In the genomic region with DNA sequence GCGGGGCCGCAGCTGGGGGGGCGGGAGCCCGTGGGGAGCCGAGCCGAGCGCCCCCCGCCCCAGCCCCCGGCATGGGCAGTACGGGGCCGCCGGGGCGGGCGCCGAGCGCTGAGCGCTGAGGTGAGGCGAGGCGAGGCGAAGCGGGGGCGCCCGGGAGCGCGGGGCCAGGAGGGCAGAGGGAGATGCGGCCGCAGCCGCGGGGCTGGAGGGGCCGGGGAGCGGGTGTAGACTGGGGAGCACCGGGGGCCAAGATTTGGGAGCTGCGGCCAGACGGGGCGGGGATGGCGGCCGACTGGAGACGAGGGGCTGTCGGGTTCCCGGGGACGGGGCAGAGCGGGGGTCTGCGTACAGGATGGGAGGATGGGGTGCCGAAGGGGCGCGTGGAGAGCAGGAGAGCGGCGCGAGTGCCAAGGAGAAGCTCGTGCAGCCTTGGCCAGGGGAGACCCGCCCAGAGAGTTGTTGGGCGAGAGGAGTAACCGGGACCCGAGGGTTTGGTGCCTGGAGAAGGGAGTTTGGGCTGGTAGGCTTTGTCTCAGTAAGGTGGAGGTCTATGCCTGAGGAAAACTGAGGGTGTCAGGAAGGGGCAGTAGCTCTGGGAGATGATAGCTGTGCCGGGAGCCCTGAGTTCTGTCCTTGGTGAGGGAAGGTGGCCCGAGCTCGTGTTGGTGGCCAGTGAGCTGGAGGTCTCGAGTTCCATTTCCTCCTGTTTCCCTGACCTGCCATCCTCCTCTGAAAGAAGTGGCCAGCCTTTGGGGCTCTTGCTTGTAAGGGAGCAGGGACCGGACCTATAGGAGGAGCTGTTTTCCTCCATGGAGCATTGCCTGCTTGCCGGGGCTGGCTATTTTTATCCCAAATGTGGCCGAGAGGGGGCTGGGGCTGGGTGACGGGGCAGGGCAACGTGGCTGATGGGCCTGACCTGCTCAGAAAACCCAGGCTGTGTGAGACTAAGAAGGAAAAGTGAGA, we compare ENCODE assay signal across 8 cellular contexts. TPM values are rescaled to one million over a fixed set of nuclear protein-coding genes. Genes with fewer than 3 reads are reported as not detected.
DNase-seq lines count a peak whose midpoint lies in the region; ATAC-seq and TF ChIP-seq lines count a peak whose summit lies in the region.

No MANE protein-coding gene starts in this region.

- intact Hi-C loops in dorsolateral prefrontal cortex (cut with DNase I) = loop anchor here (2.0 to 10.0 kb wide), 5 partner anchors 54 to 229 kb away; a partner anchor contains a TSS

- ATAC-seq in GM21526 (IDR thresholded peaks at IDR 0.05; ENCODE audit: low FRiP score, unreplicated experiment) = no peak

- H3K36me3 Mint-ChIP-seq in T-helper 2 cell treated with Interferon-gamma antibody and Interleukin-4, amounts not matched to agents 5 μg/mL and 100 μg/mL, for 36 hours (ENCODE audit: low read depth) = peaks cover 15% of the 10 kb centered on the region

- DNase-seq in NCI-H2171 treated with DMSO at 0.1 percent for 48 hours (lab: John Stamatoyannopoulos, UW) = peak; percentile 35
- no peak for DNase-seq in NCI-H2171 (lab: John Stamatoyannopoulos, UW)
- peak; percentile 99 for DNase-seq in HuH-7.5 (ENCODE audit: low spot score)
- DNase-seq in T-helper 2 cell treated with Interferon-gamma antibody and Interleukin-4, amounts not matched to agents 5 μg/mL and 100 μg/mL, for 36 hours (ENCODE audit: low spot score) = no peak
- peak in 9 of 10 donors; percentile 28 to 73 (median 58) for DNase-seq in dorsolateral prefrontal cortex
- DNase-seq in left kidney (ENCODE audit: low read depth, low spot score) = peak; percentile 87
- peak; percentile 73 for DNase-seq in stimulated activated CD4-positive, alpha-beta T cell treated with anti-CD3 and anti-CD28 coated beads, Interleukin-15, amount 100 ng/mL, for 24 hours

- peak overlapping the region; percentile 63 to 89 (median 77) for H3K4me3 ChIP-seq in dorsolateral prefrontal cortex

- peak overlapping the region; percentile 99 for H3K4me3 Mint-ChIP-seq in T-helper 2 cell treated with Interferon-gamma antibody and Interleukin-4, amounts not matched to agents 5 μg/mL and 100 μg/mL, for 36 hours

- H3K27ac ChIP-seq in dorsolateral prefrontal cortex = peak overlapping the region in 58 of 59 donors; percentile 74 to 96 (median 89)

- H3K27ac Mint-ChIP-seq in T-helper 2 cell treated with Interferon-gamma antibody and Interleukin-4, amounts not matched to agents 5 μg/mL and 100 μg/mL, for 36 hours = peak overlapping the region; percentile 87

- H3K4me1 Mint-ChIP-seq in T-helper 2 cell treated with Interferon-gamma antibody and Interleukin-4, amounts not matched to agents 5 μg/mL and 100 μg/mL, for 36 hours (ENCODE audit: low read depth) = peaks cover 50% of the 10 kb centered on the region

- H3K27me3 ChIP-seq in dorsolateral prefrontal cortex = no peaks in the 10 kb centered on the region

- peaks cover 25% of the 10 kb centered on the region for H3K27me3 Mint-ChIP-seq in T-helper 2 cell treated with Interferon-gamma antibody and Interleukin-4, amounts not matched to agents 5 μg/mL and 100 μg/mL, for 36 hours (ENCODE audit: low read depth)

- TF ChIP-seq CTCF in dorsolateral prefrontal cortex (IDR thresholded peaks at IDR 0.05 in 54 of 56, conservative IDR thresholded peaks at IDR 0.05 in 2 of 56; ENCODE audit: low read depth in 1 of 56, partially characterized antibody in 56 of 56) = peak in 54 of 56 donors; percentile 8 to 63 (median 48)

- H3K9me3 Mint-ChIP-seq in T-helper 2 cell treated with Interferon-gamma antibody and Interleukin-4, amounts not matched to agents 5 μg/mL and 100 μg/mL, for 36 hours = no peaks in the 10 kb centered on the region

RNA-seq across cellular contexts. Expression of a gene that starts 0.5 kb away (rescaled TPM):
- total RNA-seq in dorsolateral prefrontal cortex = 10 to 100 TPM; 28.2 to 80.0 (median 45.7) TPM

RNA-seq across cellular contexts. Expression of a gene that starts 5.0 kb away (rescaled TPM):
- total RNA-seq in dorsolateral prefrontal cortex = under 1 TPM in 2 of 120 experiments, not detected in 118; 0.29 to 0.30 TPM

RNA-seq across cellular contexts. Expression of a gene that starts 53.4 kb away (rescaled TPM):
- total RNA-seq in dorsolateral prefrontal cortex = 100 to 1,000 TPM in 2 of 120 experiments, 10 to 100 TPM in 118; 51.9 to 102 (median 78.4) TPM

Comparison
In these comparisons a context has a peak if more than half of its experiments do, and no peak if none do; other contexts are left out.
1. DNase-seq: peak in NCI-H2171 treated with DMSO at 0.1 percent for 48 hours (single experiment), HuH-7.5 (single experiment), dorsolateral prefrontal cortex (9 of 10), left kidney (single experiment) and stimulated activated CD4-positive, alpha-beta T cell treated with anti-CD3 and anti-CD28 coated beads, Interleukin-15, amount 100 ng/mL, for 24 hours (single experiment); none in NCI-H2171 (single experiment) and T-helper 2 cell treated with Interferon-gamma antibody and Interleukin-4, amounts not matched to agents 5 μg/mL and 100 μg/mL, for 36 hours (single experiment).